Comparison of ENCODE assay signal across 8 cellular contexts in genomic region chr1:162562452-162562828, GRCh38. TPM values are rescaled to one million over a fixed set of nuclear protein-coding genes. Genes with fewer than 3 reads are reported as not detected.
DNase-seq lines count a peak whose midpoint lies in the region; ATAC-seq and TF ChIP-seq lines count a peak whose summit lies in the region.

No MANE protein-coding gene starts in this region.

- WGBS in adipose tissue, 3 donors: 28 to 38% (median 32%) methylated on average over 5 of the region's 5 CpGs

- H3K27me3 ChIP-seq in thoracic aorta (replicated peaks; ENCODE audit: insufficient read depth): no peaks in the 10 kb centered on the region

- ATAC-seq in thoracic aorta (ENCODE audit: insufficient number of reproducible peaks, low FRiP score, low read depth) (no peak), HG03457 (IDR thresholded peaks at IDR 0.05; ENCODE audit: unreplicated experiment) (no peak), HG02610 (IDR thresholded peaks at IDR 0.05; ENCODE audit: unreplicated experiment) (no peak)

- peaks cover 13 to 27% of the 10 kb centered on the region in 2 donors for H3K4me1 ChIP-seq in thoracic aorta (ENCODE audit: control insufficient read depth in 1 of 2, low read depth in 2 of 2)

- peak overlapping the region; percentile 80 for H3K4me3 ChIP-seq in thoracic aorta

- H3K27ac ChIP-seq in adipose tissue (ENCODE audit: low read depth, low read length) (peak overlapping the region; percentile 70), thoracic aorta (peak overlapping the region; percentile 92 to 96)

- H3K36me3 ChIP-seq in thoracic aorta: no peaks in the 10 kb centered on the region

- TF ChIP-seq CTCF in thoracic aorta (IDR thresholded peaks at IDR 0.05): no peak

- DNase-seq in EL (peak; percentile 59), Kasumi-1 (lab: John Stamatoyannopoulos, UW) (peak; percentile 39 to 53), kidney tubule cell (ENCODE audit: low spot score) (peak; percentile 37), thoracic aorta (ENCODE audit: low spot score) (no peak), iPS-NIHi11 (ENCODE audit: low spot score) (no peak)

- no peaks in the 10 kb centered on the region for H3K9me3 ChIP-seq in thoracic aorta

RNA-seq across cellular contexts. Expression of gene UAP1, which starts 0.9 kb away (rescaled TPM):
- polyA plus RNA-seq in adipose tissue: 100 to 1,000 TPM in 2 of 3 donors, 10 to 100 TPM in 1; 50.6 to 212 (median 157) TPM
- total RNA-seq in thoracic aorta: 100 to 1,000 TPM in 1 of 2 donors, 10 to 100 TPM in 1; 70.4 to 284 TPM

Comparison
In these comparisons a context has a peak if more than half of its experiments do, and no peak if none do; other contexts are left out.
1. DNase-seq: peak in EL (single experiment), Kasumi-1 (2 of 2) and kidney tubule cell (single experiment); none in thoracic aorta (single experiment) and iPS-NIHi11 (single experiment).